24 cellular contexts compared by ENCODE assay signal in the genomic region with DNA sequence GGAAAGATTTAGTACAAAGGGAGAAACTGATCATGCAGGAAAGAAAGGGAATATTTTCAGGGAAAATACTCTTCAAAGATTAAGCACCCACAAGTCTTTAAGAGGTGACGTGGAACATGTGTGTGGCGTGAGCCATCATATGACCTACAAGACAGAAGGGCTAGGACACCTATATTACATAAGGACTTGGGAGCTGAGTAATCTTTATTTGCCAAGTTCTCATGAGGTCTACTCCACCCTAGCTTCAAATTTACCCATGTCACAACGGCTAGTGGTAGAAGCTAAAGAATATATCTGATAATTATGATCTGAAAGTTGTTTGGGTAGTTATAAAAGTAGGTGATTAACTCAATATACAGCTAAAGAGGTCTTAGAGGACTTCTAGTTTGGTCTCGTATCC.
DNase-seq lines count a peak whose midpoint lies in the region; ATAC-seq and TF ChIP-seq lines count a peak whose summit lies in the region.
"Had no signal": no experiment of that assay in that cellular context is flagged by ENCODE, and none has a peak within 500 bp of the region (broad histone marks: within the 10 kb centered on the region; RNA-seq: fewer than 3 reads in every experiment).

No MANE protein-coding gene starts in this region.

- H3K4me1 ChIP-seq in left lung (no peaks in the 10 kb centered on the region), osteoblast (ENCODE audit: insufficient read depth, low read length) (no peaks in the 10 kb centered on the region)
- no peaks in the 10 kb centered on the region for H3K4me1 ChIP-seq in effector memory CD4-positive, alpha-beta T cell (ENCODE audit: control insufficient read depth, insufficient read depth, low read length, poor library complexity, severe bottlenecking)
- H3K4me1 ChIP-seq: BE2C, BLaER1 had no signal

- H3K9me3 ChIP-seq in left lung: no peaks in the 10 kb centered on the region
- H3K9me3 ChIP-seq in osteoblast (ENCODE audit: low read depth, low read length): no peaks in the 10 kb centered on the region
- no peaks in the 10 kb centered on the region for H3K9me3 ChIP-seq in effector memory CD4-positive, alpha-beta T cell (ENCODE audit: control insufficient read depth, low read length)
- H3K9me3 ChIP-seq: BE2C had no signal

- H3K27ac ChIP-seq in left lung: no peak overlapping the region
- H3K27ac ChIP-seq in osteoblast (ENCODE audit: low read depth, low read length): no peak overlapping the region
- H3K27ac ChIP-seq in effector memory CD4-positive, alpha-beta T cell (ENCODE audit: insufficient read depth, low read length, poor library complexity, severe bottlenecking): no peak overlapping the region
- H3K27ac ChIP-seq: BLaER1 had no signal

- no peak overlapping the region for H3K4me2 ChIP-seq in osteoblast (ENCODE audit: insufficient read depth, low read length)
- H3K4me2 ChIP-seq: BLaER1 had no signal

- ATAC-seq in left lung: peak; percentile 45
- ATAC-seq: GM12878 had no signal

- H2AFZ ChIP-seq in osteoblast (ENCODE audit: low read length): no peak overlapping the region

- no peak for TF ChIP-seq CTCF in epithelial cell of esophagus (IDR thresholded peaks at IDR 0.05; ENCODE audit: insufficient read depth, low read depth, low read length, missing control alignments)
- TF ChIP-seq CTCF in left lung (IDR thresholded peaks at IDR 0.05): no peak
- TF ChIP-seq CTCF in osteoblast (IDR thresholded peaks at IDR 0.05; ENCODE audit: extremely low read depth, low read depth, low read length): no peak

- intact Hi-C loops in left lung (cut with DNase I): no loop called here

- DNase-seq in epithelial cell of esophagus (ENCODE audit: low read depth) (peak; percentile 41), left lung (no peak), osteoblast (ENCODE audit: insufficient read length, low spot score, missing footprints) (peak; percentile 45), HT-29 (ENCODE audit: low spot score) (no peak), HK-2 (ENCODE audit: unreplicated experiment) (no peak), NCI-H1694 treated with DMSO at 0.1 percent for 48 hours (lab: John Stamatoyannopoulos, UW) (no peak)
- no peak for DNase-seq in effector memory CD4-positive, alpha-beta T cell
- DNase-seq: 8988T; ACHN; BE2C; C1 segment of cervical spinal cord; CD4-positive, alpha-beta memory T cell; CD4-positive, CD25-positive, alpha-beta regulatory T cell; CD8-positive, alpha-beta memory T cell; COR-L47; DMS 273 treated with DMSO at 0.1 percent for 48 hours; DMS153; DMS53; DMS79; DND-41; EL; GDM1 had no signal

- H3K4me3 ChIP-seq in epithelial cell of esophagus (ENCODE audit: low read length) (no peak overlapping the region), left lung (no peak overlapping the region), osteoblast (ENCODE audit: insufficient read depth, low read length) (no peak overlapping the region)
- no peak overlapping the region for H3K4me3 ChIP-seq in effector memory CD4-positive, alpha-beta T cell (ENCODE audit: insufficient read depth, low read depth, low read length, poor library complexity, severe bottlenecking)
- H3K4me3 ChIP-seq: BLaER1, GM12878 had no signal

- no peaks in the 10 kb centered on the region for H3K27me3 ChIP-seq in left lung
- peaks cover 2% of the 10 kb centered on the region for H3K27me3 ChIP-seq in osteoblast (ENCODE audit: insufficient read depth, low read length)
- H3K27me3 ChIP-seq in effector memory CD4-positive, alpha-beta T cell (replicated peaks; ENCODE audit: control insufficient read depth, insufficient read depth, low read length, poor library complexity, severe bottlenecking): no peaks in the 10 kb centered on the region
- H3K27me3 ChIP-seq: BLaER1 had no signal

- no peaks in the 10 kb centered on the region for H4K20me1 ChIP-seq in osteoblast (ENCODE audit: insufficient read depth, low read length)

- no peaks in the 10 kb centered on the region for H3K79me2 ChIP-seq in osteoblast (ENCODE audit: insufficient read depth, low read length)

- no peaks in the 10 kb centered on the region for H3K36me3 ChIP-seq in left lung
- no peaks in the 10 kb centered on the region for H3K36me3 ChIP-seq in osteoblast (ENCODE audit: insufficient read depth, low read length)
- no peaks in the 10 kb centered on the region for H3K36me3 ChIP-seq in effector memory CD4-positive, alpha-beta T cell (ENCODE audit: control insufficient read depth, insufficient read depth, low read length)
- H3K36me3 ChIP-seq: BE2C had no signal

Comparison
In these comparisons a context has a peak if more than half of its experiments do, and no peak if none do; other contexts are left out.
1. DNase-seq: peak in epithelial cell of esophagus (single experiment) and osteoblast (single experiment); none in left lung (0 of 2), HT-29 (single experiment), HK-2 (single experiment), effector memory CD4-positive, alpha-beta T cell (0 of 3) and NCI-H1694 treated with DMSO at 0.1 percent for 48 hours (single experiment).